ENCODE assay signal across 26 cellular contexts in genomic region chrX:154502098-154502497, GRCh38.
"Had no signal": no experiment of that assay in that cellular context is flagged by ENCODE, and none has a peak within 500 bp of the region (broad histone marks: within the 10 kb centered on the region; RNA-seq: fewer than 3 reads in every experiment).

No MANE protein-coding gene starts in this region.

- FAIRE-seq: urothelium cell line had no signal

- DNase-seq: stimulated activated CD4-positive, alpha-beta T cell treated with anti-CD3 and anti-CD28 coated beads, Interleukin-2, amount 100 ng/mL, for 48 hours; stimulated activated CD4-positive, alpha-beta T cell treated with anti-CD3 and anti-CD28 coated beads, Interleukin-4, amount 100 ng/mL, for 1 hour; stimulated activated CD4-positive, alpha-beta T cell treated with anti-CD3 and anti-CD28 coated beads, Interleukin-4, amount 100 ng/mL, for 24 hours; stimulated activated CD4-positive, alpha-beta T cell treated with anti-CD3 and anti-CD28 coated beads, Interleukin-4, amount 100 ng/mL, for 4 hours; stimulated activated CD8-positive, alpha-beta memory T cell treated with anti-CD3 and anti-CD28 coated beads, Interleukin-4, amount 100 ng/mL, for 48 hours; stimulated activated naive B cell treated with anti-CD40 and anti-IgM and Interleukin-4, amounts not matched to agents 10 μg/mL and 1 μg/mL and 100 μg/mL, for 72 hours; stimulated activated naive CD4-positive, alpha-beta T cell; stimulated activated naive CD4-positive, alpha-beta T cell treated with Interleukin-2 at 50 U/mL for 16 hours; stimulated activated naive CD8-positive, alpha-beta T cell treated with anti-CD3 and anti-CD28 coated beads, Interleukin-15, amount 100 ng/mL, for 72 hours; stimulated activated naive CD8-positive, alpha-beta T cell treated with anti-CD3 and anti-CD28 coated beads, Interleukin-15, Interleukin-2, amounts not matched to agents 100 U/mL and 50 U/mL, for 24 hours; stomach; substantia nigra; testis; thyroid gland; tibial artery; transverse colon; upper lobe of left lung; upper lobe of right lung; uterus had no signal

- H3K27me3 ChIP-seq: stomach, suprapubic skin, testis, thyroid gland, tibial artery, tibial nerve, transverse colon, upper lobe of left lung, upper lobe of right lung, uterus, vagina had no signal

- H3K36me3 ChIP-seq: transverse colon, upper lobe of right lung, uterus, vagina had no signal

- H3K9me3 ChIP-seq: stomach, suprapubic skin, testis, thoracic aorta, thyroid gland, tibial artery, tibial nerve, transverse colon, upper lobe of left lung, upper lobe of right lung, uterus, vagina had no signal

- ATAC-seq: stimulated activated effector memory CD8-positive, alpha-beta T cell treated with anti-CD3 and anti-CD28 coated beads, Interleukin-12 subunit alpha, Interleukin-12 subunit beta, amount 100 ng/mL, for 72 hours; stimulated activated memory B cell treated with anti-CD40 and anti-IgM and Interleukin-4, amounts not matched to agents 10 μg/mL and 1 μg/mL and 100 μg/mL, for 72 hours; stimulated activated naive CD8-positive, alpha-beta T cell treated with anti-CD3 and anti-CD28 coated beads, Interleukin-15, amount 100 ng/mL, for 72 hours; stimulated activated naive CD8-positive, alpha-beta T cell treated with anti-CD3 and anti-CD28 coated beads, Interleukin-15, Interleukin-2, amounts not matched to agents 100 U/mL and 50 U/mL, for 24 hours; upper lobe of right lung had no signal

- H3K4me1 ChIP-seq: stomach, suprapubic skin, testis, thyroid gland, tibial artery, tibial nerve, transverse colon, upper lobe of left lung, upper lobe of right lung, uterus, vagina had no signal

- H3K27ac ChIP-seq: stomach, suprapubic skin, testis, thoracic aorta, thyroid gland, tibial artery, tibial nerve, transverse colon, upper lobe of left lung, upper lobe of right lung, uterus, vagina had no signal

- H3K4me3 ChIP-seq: stomach, suprapubic skin, testis, thoracic aorta, thyroid gland, tibial artery, tibial nerve, transverse colon, upper lobe of left lung, upper lobe of right lung, uterus, vagina had no signal
